Comparison of ENCODE assay signal across 11 cellular contexts in genomic region chr11:10806206-10806605, GRCh38. TPM values are rescaled to one million over a fixed set of nuclear protein-coding genes. Genes with fewer than 3 reads are reported as not detected.
DNase-seq lines count a peak whose midpoint lies in the region; ATAC-seq and TF ChIP-seq lines count a peak whose summit lies in the region.
"Had no signal": no experiment of that assay in that cellular context is flagged by ENCODE, and none has a peak within 500 bp of the region (broad histone marks: within the 10 kb centered on the region; RNA-seq: fewer than 3 reads in every experiment).

No MANE protein-coding gene starts in this region.

- intact Hi-C loops in CD14-positive monocyte (cut with micrococcal nuclease): loop anchor here in 1 of 2 donors (5.0 to 10.0 kb wide), 2 partner anchors 51 to 1039 kb away; partner anchors contain the start of genes USP47 and ZBED5
- intact Hi-C loops in dendritic cell treated with granulocyte-macrophage colony-stimulating factor and Interleukin-4, amounts not matched to agents 40 ng/mL and 50 ng/mL, for 4 days (cut with micrococcal nuclease): loop anchor here (10.0 kb wide), 1 partner anchor 51 kb away; the partner anchor contains the start of gene CTR9
- intact Hi-C loops in stomach (cut with DNase I; ENCODE audit: low total_unique reads): loop anchor here (10.0 kb wide), 1 partner anchor 49 kb away; the partner anchor contains the start of gene ZBED5

- H2AFZ ChIP-seq in MM.1S (ENCODE audit: low read length): no peak overlapping the region
- H2AFZ ChIP-seq in neural cell (ENCODE audit: low read depth, low read length): no peak overlapping the region

- DNase-seq in CD14-positive monocyte (ENCODE audit: low spot score) (no peak), MM.1S (no peak), stomach (no peak), midbrain (lab: John Stamatoyannopoulos, UW) (no peak)
- DNase-seq: activated gamma-delta T cell treated with Interleukin-2 at 50 U/mL for 16 hours; KBM-7; stimulated activated CD4-positive, alpha-beta T cell treated with anti-CD3 and anti-CD28 coated beads, Interleukin-2, amount 100 ng/mL, for 48 hours had no signal

- TF ChIP-seq CTCF in CD14-positive monocyte (IDR thresholded peaks at IDR 0.05): no peak
- TF ChIP-seq CTCF in MM.1S (IDR thresholded peaks at IDR 0.05; ENCODE audit: low read length): no peak
- no peak for TF ChIP-seq CTCF in neural cell (IDR thresholded peaks at IDR 0.05; ENCODE audit: poor library complexity, severe bottlenecking)
- no peak for TF ChIP-seq CTCF in stomach (IDR thresholded peaks at IDR 0.05)

- H3K27me3 ChIP-seq in MM.1S (replicated peaks; ENCODE audit: insufficient read depth, low read length): no peaks in the 10 kb centered on the region
- H3K27me3 ChIP-seq in neural cell (ENCODE audit: insufficient read depth, low read depth, low read length): no peaks in the 10 kb centered on the region
- H3K27me3 ChIP-seq in stomach: no peaks in the 10 kb centered on the region

- no peak for TF ChIP-seq RAD21 in neural cell (conservative IDR thresholded peaks at IDR 0.05)

- no peak overlapping the region for H3K27ac ChIP-seq in MM.1S (ENCODE audit: low read length)
- H3K27ac ChIP-seq in neural cell (ENCODE audit: low read length): no peak overlapping the region
- peak overlapping the region in 1 of 5 donors; percentile 11 for H3K27ac ChIP-seq in stomach

- H3K36me3 ChIP-seq in MM.1S (replicated peaks; ENCODE audit: insufficient read depth, low read length) (peaks cover 43% of the 10 kb centered on the region), neural cell (ENCODE audit: insufficient read depth, low read length) (peaks cover 38% of the 10 kb centered on the region), stomach (peaks cover 57 to 60% (median 59%) of the 10 kb centered on the region in 4 donors)

- H3K9me3 Mint-ChIP-seq in CD14-positive monocyte: no peaks in the 10 kb centered on the region
- H3K9me3 Mint-ChIP-seq in dendritic cell treated with granulocyte-macrophage colony-stimulating factor and Interleukin-4, amounts not matched to agents 40 ng/mL and 50 ng/mL, for 4 days: no peaks in the 10 kb centered on the region

- peaks cover 34% of the 10 kb centered on the region for H3K4me1 Mint-ChIP-seq in CD14-positive monocyte
- peaks cover 56% of the 10 kb centered on the region for H3K4me1 Mint-ChIP-seq in dendritic cell treated with granulocyte-macrophage colony-stimulating factor and Interleukin-4, amounts not matched to agents 40 ng/mL and 50 ng/mL, for 4 days (ENCODE audit: low read depth)

- H3K9me3 ChIP-seq in MM.1S (replicated peaks; ENCODE audit: insufficient read depth, low read length): no peaks in the 10 kb centered on the region
- no peaks in the 10 kb centered on the region for H3K9me3 ChIP-seq in neural cell (ENCODE audit: low read length)
- no peaks in the 10 kb centered on the region for H3K9me3 ChIP-seq in stomach

- H3K4me1 ChIP-seq in MM.1S (ENCODE audit: low read length) (peaks cover 19% of the 10 kb centered on the region), stomach (peaks cover 20 to 69% (median 49%) of the 10 kb centered on the region in 4 donors)

- TF ChIP-seq POLR2A in stomach (IDR thresholded peaks at IDR 0.05): no peak

- peaks cover 58 to 61% of the 10 kb centered on the region in 2 donors for H3K36me3 Mint-ChIP-seq in CD14-positive monocyte
- peaks cover 76% of the 10 kb centered on the region for H3K36me3 Mint-ChIP-seq in dendritic cell treated with granulocyte-macrophage colony-stimulating factor and Interleukin-4, amounts not matched to agents 40 ng/mL and 50 ng/mL, for 4 days (ENCODE audit: low read depth)

- WGBS in stomach, 5 donors: 69 to 79% (median 70%) methylated on average over 4 of the region's 4 CpGs

- H3K27ac Mint-ChIP-seq in CD14-positive monocyte: peak overlapping the region in 4 of 7 donors; percentile 10 to 54 (median 25)
- no peak overlapping the region for H3K27ac Mint-ChIP-seq in dendritic cell treated with granulocyte-macrophage colony-stimulating factor and Interleukin-4, amounts not matched to agents 40 ng/mL and 50 ng/mL, for 4 days

- H3K9me2 ChIP-seq in MM.1S (replicated peaks; ENCODE audit: insufficient read depth, low read length): no peaks in the 10 kb centered on the region
- no peaks in the 10 kb centered on the region for H3K9me2 ChIP-seq in neural cell (ENCODE audit: insufficient read depth, low read length)

- H3K4me3 Mint-ChIP-seq in CD14-positive monocyte: no peak overlapping the region
- H3K4me3 Mint-ChIP-seq in dendritic cell treated with granulocyte-macrophage colony-stimulating factor and Interleukin-4, amounts not matched to agents 40 ng/mL and 50 ng/mL, for 4 days: peak overlapping the region; percentile 92

- TF ChIP-seq EP300 in neural cell (conservative IDR thresholded peaks at IDR 0.05; ENCODE audit: poor library complexity, severe bottlenecking) (no peak), stomach (IDR thresholded peaks at IDR 0.05) (no peak)

- H3K4me3 ChIP-seq in MM.1S (ENCODE audit: low read length) (no peak overlapping the region), neural cell (ENCODE audit: low read length) (peak overlapping the region; percentile 97), stomach (peak overlapping the region in 2 of 4 donors; percentile 63 to 95)

- H3K9ac ChIP-seq in MM.1S (ENCODE audit: low read length) (no peak overlapping the region), neural cell (ENCODE audit: low read length) (no peak overlapping the region)

- H3K4me2 ChIP-seq in MM.1S (ENCODE audit: low read depth, low read length) (peak overlapping the region; percentile 84; the same call in 1 of the 2 replicates), neural cell (ENCODE audit: low read length) (peak overlapping the region; percentile 100)

- peaks cover 53% of the 10 kb centered on the region for H3K79me2 ChIP-seq in MM.1S (ENCODE audit: low read length)
- peaks cover 83% of the 10 kb centered on the region for H3K79me2 ChIP-seq in neural cell (replicated peaks; ENCODE audit: insufficient read depth, low read length)

- no peaks in the 10 kb centered on the region for H3K27me3 Mint-ChIP-seq in CD14-positive monocyte (ENCODE audit: low read depth in 3 of 3)
- no peaks in the 10 kb centered on the region for H3K27me3 Mint-ChIP-seq in dendritic cell treated with granulocyte-macrophage colony-stimulating factor and Interleukin-4, amounts not matched to agents 40 ng/mL and 50 ng/mL, for 4 days

- no peaks in the 10 kb centered on the region; the same call in 1 of the 2 replicates for H4K20me1 ChIP-seq in MM.1S (ENCODE audit: insufficient read depth, low read length)
- peaks cover 4% of the 10 kb centered on the region for H4K20me1 ChIP-seq in neural cell (ENCODE audit: insufficient read depth)

- H3F3A ChIP-seq in MM.1S (ENCODE audit: insufficient read depth, low read length) (peaks cover 27% of the 10 kb centered on the region), neural cell (ENCODE audit: insufficient read depth, low read length, poor library complexity, severe bottlenecking) (peaks cover 28% of the 10 kb centered on the region)

- no peak for ATAC-seq in HG03378 (IDR thresholded peaks at IDR 0.05; ENCODE audit: unreplicated experiment)
- no peak for ATAC-seq in GM19023 (IDR thresholded peaks at IDR 0.05; ENCODE audit: unreplicated experiment)

TF ChIP-seq in neural cell, 6 proteins besides CTCF, POLR2A, EP300 and RAD21:
- TF ChIP-seq POLR2AphosphoS5 (IDR thresholded peaks at IDR 0.05): no peak
- no peak for TF ChIP-seq SMC3 (conservative IDR thresholded peaks at IDR 0.05; ENCODE audit: poor library complexity)
- TF ChIP-seq, protein P1, sequence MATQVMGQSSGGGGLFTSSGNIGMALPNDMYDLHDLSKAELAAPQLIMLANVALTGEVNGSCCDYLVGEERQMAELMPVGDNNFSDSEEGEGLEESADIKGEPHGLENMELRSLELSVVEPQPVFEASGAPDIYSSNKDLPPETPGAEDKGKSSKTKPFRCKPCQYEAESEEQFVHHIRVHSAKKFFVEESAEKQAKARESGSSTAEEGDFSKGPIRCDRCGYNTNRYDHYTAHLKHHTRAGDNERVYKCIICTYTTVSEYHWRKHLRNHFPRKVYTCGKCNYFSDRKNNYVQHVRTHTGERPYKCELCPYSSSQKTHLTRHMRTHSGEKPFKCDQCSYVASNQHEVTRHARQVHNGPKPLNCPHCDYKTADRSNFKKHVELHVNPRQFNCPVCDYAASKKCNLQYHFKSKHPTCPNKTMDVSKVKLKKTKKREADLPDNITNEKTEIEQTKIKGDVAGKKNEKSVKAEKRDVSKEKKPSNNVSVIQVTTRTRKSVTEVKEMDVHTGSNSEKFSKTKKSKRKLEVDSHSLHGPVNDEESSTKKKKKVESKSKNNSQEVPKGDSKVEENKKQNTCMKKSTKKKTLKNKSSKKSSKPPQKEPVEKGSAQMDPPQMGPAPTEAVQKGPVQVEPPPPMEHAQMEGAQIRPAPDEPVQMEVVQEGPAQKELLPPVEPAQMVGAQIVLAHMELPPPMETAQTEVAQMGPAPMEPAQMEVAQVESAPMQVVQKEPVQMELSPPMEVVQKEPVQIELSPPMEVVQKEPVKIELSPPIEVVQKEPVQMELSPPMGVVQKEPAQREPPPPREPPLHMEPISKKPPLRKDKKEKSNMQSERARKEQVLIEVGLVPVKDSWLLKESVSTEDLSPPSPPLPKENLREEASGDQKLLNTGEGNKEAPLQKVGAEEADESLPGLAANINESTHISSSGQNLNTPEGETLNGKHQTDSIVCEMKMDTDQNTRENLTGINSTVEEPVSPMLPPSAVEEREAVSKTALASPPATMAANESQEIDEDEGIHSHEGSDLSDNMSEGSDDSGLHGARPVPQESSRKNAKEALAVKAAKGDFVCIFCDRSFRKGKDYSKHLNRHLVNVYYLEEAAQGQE (IDR thresholded peaks at IDR 0.05; ENCODE audit: borderline replicate concordance): no peak

RNA-seq across cellular contexts. Expression of gene EIF4G2, which starts 2.5 kb away (rescaled TPM):
- polyA plus RNA-seq in CD14-positive monocyte (100 to 1,000 TPM; 334 to 439 TPM), neural cell (989 and 1,004 TPM in 2 replicates), stomach (100 to 1,000 TPM; 182 to 291 (median 286) TPM)
- polyA minus RNA-seq in neural cell: 1,252 and 1,426 TPM in 2 replicates
- total RNA-seq in stomach: 100 to 1,000 TPM; 344 to 576 (median 400) TPM

RNA-seq across cellular contexts. Expression of gene ZBED5, which starts 51.6 kb away (rescaled TPM):
- 10 to 100 TPM in 1 of 2 donors, 1 to 10 TPM in 1; 8.1 to 10.3 TPM for polyA plus RNA-seq in CD14-positive monocyte
- 159 and 178 TPM in 2 replicates for polyA plus RNA-seq in neural cell
- 124 and 133 TPM in 2 replicates for polyA minus RNA-seq in neural cell
- total RNA-seq in stomach: 10 to 100 TPM in 4 of 5 donors, 1 to 10 TPM in 1; 9.0 to 54.7 (median 25.9) TPM
- 10 to 100 TPM; 10.9 to 34.2 (median 17.4) TPM for polyA plus RNA-seq in stomach

RNA-seq across cellular contexts. Expression of gene CTR9, which starts 55.2 kb away (rescaled TPM):
- polyA plus RNA-seq in CD14-positive monocyte: 10 to 100 TPM; 18.3 to 37.5 TPM
- 24.1 and 24.6 TPM in 2 replicates for polyA plus RNA-seq in neural cell
- polyA minus RNA-seq in neural cell: 57.9 and 60.2 TPM in 2 replicates
- 10 to 100 TPM in 3 of 5 donors, 1 to 10 TPM in 2; 9.3 to 39.5 (median 21.9) TPM for total RNA-seq in stomach
- 10 to 100 TPM in 2 of 3 donors, 1 to 10 TPM in 1; 9.1 to 10.4 (median 10.4) TPM for polyA plus RNA-seq in stomach
